Comparison of ENCODE assay signal across 18 cellular contexts in the genomic region with DNA sequence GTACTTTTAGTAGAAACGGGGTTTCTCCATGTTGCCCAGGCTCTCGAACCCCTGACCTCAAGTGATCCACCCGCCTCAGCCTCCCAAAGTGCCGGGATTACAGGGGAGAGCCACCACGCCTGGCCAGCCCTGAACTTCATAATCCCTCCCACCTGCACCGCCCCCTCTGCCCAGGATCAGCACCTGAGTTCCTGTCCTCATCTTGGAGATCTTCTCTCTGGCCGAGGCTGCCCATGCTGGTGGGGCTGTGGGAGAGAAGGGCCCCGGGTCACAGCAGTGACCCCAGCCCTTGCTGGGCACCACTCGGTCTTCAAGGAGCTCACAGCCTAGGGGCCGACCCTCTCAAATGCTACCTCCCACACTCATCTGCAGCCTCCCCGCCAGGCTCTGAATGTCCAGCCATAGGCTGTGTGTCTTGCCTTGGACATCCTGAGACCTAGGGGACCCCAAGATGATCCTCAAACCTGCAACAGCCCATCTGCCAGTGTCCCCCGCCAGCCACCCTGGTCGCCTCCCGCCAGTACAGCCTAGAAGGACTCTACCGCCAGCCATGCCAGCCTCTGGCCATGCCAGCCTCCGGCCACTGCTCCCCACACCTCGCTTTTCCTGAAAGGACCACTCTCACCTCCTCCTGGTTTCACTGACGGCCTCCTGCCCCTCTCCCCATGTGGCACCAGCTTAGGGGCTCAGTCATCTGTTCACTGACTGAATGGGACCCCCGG. TPM values are rescaled to one million over a fixed set of nuclear protein-coding genes. Genes with fewer than 3 reads are reported as not detected.
A peak's percentile ranks its signal among the peaks of the same experiment; 100 is the strongest.
DNase-seq lines count a peak whose midpoint lies in the region; ATAC-seq, FAIRE-seq and TF ChIP-seq lines count a peak whose summit lies in the region.
"Had no signal": no experiment of that assay in that cellular context is flagged by ENCODE, and none has a peak within 500 bp of the region (broad histone marks: within the 10 kb centered on the region; RNA-seq: fewer than 3 reads in every experiment).

No MANE protein-coding gene starts in this region.

- TF ChIP-seq RAD21 in H1 (IDR thresholded peaks at IDR 0.05 in 1 of 2, conservative IDR thresholded peaks at IDR 0.05 in 1 of 2; ENCODE audit: low read depth in 2 of 2, low read length in 2 of 2), result no peak

- WGBS in H1 (ENCODE audit: extremely low coverage in 1 of 2, insufficient coverage in 1 of 2, insufficient read length in 1 of 2, insufficient replicate concordance in 2 of 2, low coverage in 1 of 2, low lambda C conversion rate in 2 of 2, missing lambda C conversion rate in 1 of 2), 2 experiments, result 93% methylated on average over 17 of the region's 19 CpGs; no CpG with 5 or more reads in 1 of the 2 experiments
- WGBS in spleen, 5 donors, result 88 to 94% (median 90%) methylated on average over 19 of the region's 19 CpGs

- H3K9me3 ChIP-seq in H1 (ENCODE audit: insufficient read depth in 2 of 2, low read depth in 1 of 2, low read length in 1 of 2) (no peaks in the 10 kb centered on the region), spleen (no peaks in the 10 kb centered on the region)
- H3K9me3 ChIP-seq: MG63, testis had no signal

- no peak overlapping the region for H3K9ac ChIP-seq in H1 (replicated peaks in 1 of 4; ENCODE audit: extremely low read depth in 1 of 4, low read depth in 3 of 4, low read length in 3 of 4)

- no peak overlapping the region for H2BK120ac ChIP-seq in H1 (replicated peaks; ENCODE audit: low read depth, low read length)

- H3K18ac ChIP-seq in H1 (ENCODE audit: extremely low read depth, low read length), result no peak overlapping the region

- no peak overlapping the region for H3K4me2 ChIP-seq in H1 (ENCODE audit: insufficient read depth in 1 of 2, low read depth in 2 of 2, low read length in 2 of 2)
- H3K4me2 ChIP-seq: hepatocyte had no signal

- no peak overlapping the region for H4K8ac ChIP-seq in H1 (ENCODE audit: extremely low read depth, insufficient read depth, low read length)

- no peak overlapping the region for H3K56ac ChIP-seq in H1 (replicated peaks; ENCODE audit: insufficient read length, low read depth, low read length)

- H2BK5ac ChIP-seq in H1 (ENCODE audit: low read depth, low read length), result no peak overlapping the region

- H4K91ac ChIP-seq in H1 (replicated peaks; ENCODE audit: insufficient read length, low read length), result no peak overlapping the region

- H3K27me3 Mint-ChIP-seq in activated CD8-positive, alpha-beta memory T cell treated with anti-CD3 and anti-CD28 coated beads, Interleukin-2, amount 10 ng/mL, durations not matched to agents 7 days and 5 days, result no peaks in the 10 kb centered on the region

- TF ChIP-seq POLR2A in H1 (IDR thresholded peaks at IDR 0.05; ENCODE audit: control extremely low read depth in 1 of 2, low read depth in 2 of 2, low read length in 2 of 2), result no peak
- TF ChIP-seq POLR2A in spleen (IDR thresholded peaks at IDR 0.05), result no peak

- no peak overlapping the region for H2BK20ac ChIP-seq in H1 (ENCODE audit: low read length)

- no peak for ATAC-seq in activated CD8-positive, alpha-beta memory T cell treated with anti-CD3 and anti-CD28 coated beads, Interleukin-2, amount 10 ng/mL, durations not matched to agents 7 days and 5 days
- no peak for ATAC-seq in HG03565 (IDR thresholded peaks at IDR 0.05; ENCODE audit: unreplicated experiment)
- no peak for ATAC-seq in HG03439 (IDR thresholded peaks at IDR 0.05; ENCODE audit: unreplicated experiment)

- TF ChIP-seq EP300 in H1 (IDR thresholded peaks at IDR 0.05; ENCODE audit: borderline replicate concordance in 1 of 2, low read depth in 2 of 2, low read length in 2 of 2), result no peak

- peaks cover 14% of the 10 kb centered on the region for H3K4me1 Mint-ChIP-seq in activated CD8-positive, alpha-beta memory T cell treated with anti-CD3 and anti-CD28 coated beads, Interleukin-2, amount 10 ng/mL, durations not matched to agents 7 days and 5 days

- H3K36me3 ChIP-seq in H1 (ENCODE audit: control insufficient read depth in 2 of 4, insufficient read depth in 4 of 4, low read length in 3 of 4) (peaks cover 0 to under 1% (median 0%) of the 10 kb centered on the region in 4 experiments; a peak in 1 of 8 replicates), spleen (peaks cover 0 to 20% (median 11%) of the 10 kb centered on the region in 6 donors)
- H3K36me3 ChIP-seq: MG63 had no signal

- H3K27ac ChIP-seq in RWPE1, result peak overlapping the region; percentile 93
- no peak overlapping the region for H3K27ac ChIP-seq in H1 (ENCODE audit: low read depth, low read length)
- peak overlapping the region in 5 of 8 donors; percentile 81 to 93 (median 87) for H3K27ac ChIP-seq in spleen
- H3K27ac ChIP-seq: hepatocyte had no signal

- 0 out of 2 replicates have a peak overlapping the region, but pooled peaks have one; percentile 16 for H2BK15ac ChIP-seq in H1 (ENCODE audit: low read length)

- H3K4me1 ChIP-seq in H1 (replicated peaks in 1 of 4; ENCODE audit: control insufficient read depth in 3 of 4, insufficient read depth in 4 of 4, low read length in 3 of 4) (peaks cover 0 to 2% (median 0%) of the 10 kb centered on the region in 4 experiments; a peak in 3 of 7 replicates), spleen (peaks cover 10 to 46% (median 30%) of the 10 kb centered on the region in 6 donors)

- H2BK12ac ChIP-seq in H1 (ENCODE audit: low read depth, low read length), result no peak overlapping the region

- H3K79me1 ChIP-seq in H1 (ENCODE audit: low read depth, low read length), result no peaks in the 10 kb centered on the region; the same call in 1 of the 2 replicates

- H3K79me2 ChIP-seq in H1 (ENCODE audit: control insufficient read depth in 1 of 2, insufficient read depth in 2 of 2, low read length in 2 of 2), result no peaks in the 10 kb centered on the region
- H3K79me2 ChIP-seq: hepatocyte had no signal

- H3K4me3 Mint-ChIP-seq in activated CD8-positive, alpha-beta memory T cell treated with anti-CD3 and anti-CD28 coated beads, Interleukin-2, amount 10 ng/mL, durations not matched to agents 7 days and 5 days, result no peak overlapping the region

- H3K4me3 ChIP-seq in H1 (ENCODE audit: extremely low read depth in 1 of 4, insufficient read depth in 2 of 4, low read depth in 3 of 4, low read length in 4 of 4), result no peak overlapping the region
- H3K4me3 ChIP-seq in spleen, result no peak overlapping the region
- H3K4me3 ChIP-seq: hepatocyte, MG63, testis had no signal

- H3K23me2 ChIP-seq in H1 (ENCODE audit: low read depth, low read length), result peaks cover 2% of the 10 kb centered on the region

- H2AK5ac ChIP-seq in H1 (ENCODE audit: low read depth, low read length), result peak overlapping the region; percentile 65; the same call in 1 of the 2 replicates

- no peak overlapping the region for H4K5ac ChIP-seq in H1 (ENCODE audit: insufficient read length, low read depth, low read length)

- no peak for FAIRE-seq in H1 (lab: Jason Lieb, UNC)

- peaks cover 0 to 3% (median 0%) of the 10 kb centered on the region in 4 experiments; a peak in 3 of 7 replicates for H3K27me3 ChIP-seq in H1 (replicated peaks in 1 of 4; ENCODE audit: control insufficient read depth in 3 of 4, extremely low read depth in 1 of 4, insufficient read depth in 3 of 4, low read length in 3 of 4)
- no peaks in the 10 kb centered on the region for H3K27me3 ChIP-seq in spleen (replicated peaks in 1 of 7)
- H3K27me3 ChIP-seq: hepatocyte, MG63, testis had no signal

- POLR2A ChIA-PET in RWPE1 (lab: Yijun Ruan, JAX; ENCODE audit: low non-redundant PET), result interaction anchor here (0.5 kb wide), 1 partner anchor 112 kb away, joined by 11 read pairs; no protein-coding TSS in a partner anchor
- POLR2A ChIA-PET in H1 (lab: Charles Lee; ENCODE audit: partially characterized antibody), result interaction anchor here (0.5 to 1.2 kb wide), 3 partner anchors 12 to 27 kb away, joined by 3 to 4 read pairs (median 3); no protein-coding TSS in a partner anchor

- H3K4ac ChIP-seq in H1 (replicated peaks; ENCODE audit: insufficient read length, low read depth, low read length), result no peak overlapping the region

- intact Hi-C loops in spleen (cut with DNase I; ENCODE audit: low total_unique reads), result no loop called here

- H3K27ac Mint-ChIP-seq in activated CD8-positive, alpha-beta memory T cell treated with anti-CD3 and anti-CD28 coated beads, Interleukin-2, amount 10 ng/mL, durations not matched to agents 7 days and 5 days, result peak overlapping the region; percentile 1
- H3K27ac Mint-ChIP-seq: activated T-cell treated with anti-CD3 and anti-CD28 coated beads, Interleukin-2, amount 50 U/mL, for 72 hours had no signal

- H3K9me3 Mint-ChIP-seq in activated CD8-positive, alpha-beta memory T cell treated with anti-CD3 and anti-CD28 coated beads, Interleukin-2, amount 10 ng/mL, durations not matched to agents 7 days and 5 days (ENCODE audit: low read depth), result no peaks in the 10 kb centered on the region
- H3K9me3 Mint-ChIP-seq: activated T-cell treated with anti-CD3 and anti-CD28 coated beads, Interleukin-2, amount 50 U/mL, for 72 hours had no signal

- H3K36me3 Mint-ChIP-seq in activated CD8-positive, alpha-beta memory T cell treated with anti-CD3 and anti-CD28 coated beads, Interleukin-2, amount 10 ng/mL, durations not matched to agents 7 days and 5 days, result peaks cover 2% of the 10 kb centered on the region

- H3K23ac ChIP-seq in H1 (ENCODE audit: insufficient read length), result no peak overlapping the region

- H3K14ac ChIP-seq in H1 (ENCODE audit: insufficient read length), result no peak overlapping the region

- H4K20me1 ChIP-seq in H1 (replicated peaks in 1 of 2; ENCODE audit: control insufficient read depth in 1 of 2, insufficient read depth in 2 of 2, low read length in 2 of 2), result no peaks in the 10 kb centered on the region

- CTCF ChIA-PET in activated CD8-positive, alpha-beta memory T cell treated with anti-CD3 and anti-CD28 coated beads, Interleukin-2, amount 10 ng/mL, durations not matched to agents 7 days and 5 days (lab: Charles Lee), result interaction anchor here (1.1 to 5.0 kb wide), 7 partner anchors 15 to 138 kb away, joined by 3 to 19 read pairs (median 3); no protein-coding TSS in a partner anchor
- CTCF ChIA-PET in RWPE1 (lab: Yijun Ruan, JAX) (interaction anchor here (0.7 to 1.2 kb wide), 3 partner anchors 16 to 264 kb away, joined by 3 to 5 read pairs (median 3); no protein-coding TSS in a partner anchor), H1 (lab: Charles Lee; ENCODE audit: partially characterized antibody) (interaction anchor here (0.7 to 6.2 kb wide), 7 partner anchors 10 to 47 kb away, joined by 3 to 73 read pairs (median 3); no protein-coding TSS in a partner anchor)

- TF ChIP-seq CTCF in RWPE1 (conservative IDR thresholded peaks at IDR 0.05; ENCODE audit: low read depth), result no peak
- TF ChIP-seq CTCF in H1 (IDR thresholded peaks at IDR 0.05; ENCODE audit: control extremely low read depth in 1 of 3, insufficient read depth in 1 of 3, low read depth in 1 of 3, low read length in 3 of 3), result no peak
- TF ChIP-seq CTCF in spleen (IDR thresholded peaks at IDR 0.05 in 8 of 11, conservative IDR thresholded peaks at IDR 0.05 in 3 of 11), result no peak

- no peak overlapping the region for H2AFZ ChIP-seq in H1 (ENCODE audit: low read length)
- H2AFZ ChIP-seq: hepatocyte had no signal

- no peak for DNase-seq in activated CD8-positive, alpha-beta memory T cell treated with anti-CD3 and anti-CD28 coated beads, Interleukin-2, amount 10 ng/mL, durations not matched to agents 7 days and 5 days
- no peak for DNase-seq in activated CD8-positive, alpha-beta memory T cell treated with anti-CD3 and anti-CD28 coated beads, Interleukin-2, amount 50 U/mL, for 48 hours
- DNase-seq in RWPE1 (ENCODE audit: low spot score) (no peak), H1 (ENCODE audit: low read depth in 1 of 2, low spot score in 2 of 2) (no peak), spleen (peak; percentile 81), DMS79 (lab: John Stamatoyannopoulos, UW) (no peak)
- DNase-seq: NCI-H187 treated with DMSO at 0.1 percent for 48 hours, NCI-H510A, testis had no signal

RNA-seq across cellular contexts. Expression of a gene that starts 1.5 kb away (rescaled TPM):
- total RNA-seq in activated CD8-positive, alpha-beta memory T cell treated with anti-CD3 and anti-CD28 coated beads, Interleukin-2, amount 10 ng/mL, durations not matched to agents 7 days and 5 days, result 10 to 100 TPM in 1 of 2 experiments, 1 to 10 TPM in 1; 7.3 to 21.8 TPM
- total RNA-seq in H1 (2021; fragmentation: NEBNext Ultra II Directional; extraction: Animal tissue kit (Norgen Biotek cat#: 25700)), result 2.9 and 4.1 TPM in 2 replicates
- polyA plus RNA-seq in H1 (2011; rRNA removed) (9.3 and 10.0 TPM in 2 replicates), spleen (1 to 10 TPM; 1.9 to 3.9 (median 2.3) TPM)
- 9.1 TPM for polyA plus RNA-seq in H1 (2011; cell fraction: cytosol; rRNA removed)
- polyA plus RNA-seq in H1 (2011; cell fraction: nucleus; rRNA removed), result 19.8 TPM
- 4.2 to 8.7 TPM (median 7.7 TPM) in 4 replicates for polyA plus RNA-seq in H1 (2012, experiment 1 of 2)
- polyA plus RNA-seq in H1 (2012, experiment 2 of 2), result 4.7 TPM
- polyA plus RNA-seq in H1 (2013, experiment 1 of 2), result 5.4 TPM
- 4.9 TPM for polyA plus RNA-seq in H1 (2013, experiment 2 of 2)
- polyA minus RNA-seq in H1 (2011; rRNA and poly(A)+ RNA removed), result 4.7 and 7.9 TPM in 2 replicates
- 5.4 TPM for polyA minus RNA-seq in H1 (2011; cell fraction: cytosol; rRNA and poly(A)+ RNA removed)
- polyA minus RNA-seq in H1 (2011; cell fraction: nucleus; rRNA and poly(A)+ RNA removed), result 5.2 TPM
- 10 to 100 TPM in 1 of 7 donors, 1 to 10 TPM in 6; 5.4 to 10.1 (median 7.3) TPM for total RNA-seq in spleen

RNA-seq across cellular contexts. Expression of a gene that starts 37.7 kb away (rescaled TPM):
- 10 to 100 TPM; 58.4 to 68.4 TPM for total RNA-seq in activated CD8-positive, alpha-beta memory T cell treated with anti-CD3 and anti-CD28 coated beads, Interleukin-2, amount 10 ng/mL, durations not matched to agents 7 days and 5 days
- total RNA-seq in H1 (2021; fragmentation: NEBNext Ultra II Directional; extraction: Animal tissue kit (Norgen Biotek cat#: 25700)), result 42.4 and 44.3 TPM in 2 replicates
- 44.3 and 69.6 TPM in 2 replicates for polyA plus RNA-seq in H1 (2011; rRNA removed)
- 21.3 TPM for polyA plus RNA-seq in H1 (2011; cell fraction: cytosol; rRNA removed)
- polyA plus RNA-seq in H1 (2011; cell fraction: nucleus; rRNA removed), result 69.2 TPM
- polyA plus RNA-seq in H1 (2012, experiment 1 of 2), result 35.1 to 44.9 TPM (median 43.7 TPM) in 4 replicates
- polyA plus RNA-seq in H1 (2012, experiment 2 of 2), result 33.4 TPM
- 22.8 TPM for polyA plus RNA-seq in H1 (2013, experiment 1 of 2)
- polyA plus RNA-seq in H1 (2013, experiment 2 of 2), result 21.3 TPM
- polyA minus RNA-seq in H1 (2011; rRNA and poly(A)+ RNA removed), result 18.8 and 19.5 TPM in 2 replicates
- 24.8 TPM for polyA minus RNA-seq in H1 (2011; cell fraction: cytosol; rRNA and poly(A)+ RNA removed)
- polyA minus RNA-seq in H1 (2011; cell fraction: nucleus; rRNA and poly(A)+ RNA removed), result 20.1 TPM
- 10 to 100 TPM; 35.7 to 88.1 (median 59.2) TPM for total RNA-seq in spleen
- polyA plus RNA-seq in spleen, result 10 to 100 TPM; 13.4 to 52.3 (median 27.4) TPM

RNA-seq across cellular contexts. Expression of a gene that starts 52.8 kb away (rescaled TPM):
- total RNA-seq in activated CD8-positive, alpha-beta memory T cell treated with anti-CD3 and anti-CD28 coated beads, Interleukin-2, amount 10 ng/mL, durations not matched to agents 7 days and 5 days, result 10 to 100 TPM; 22.6 to 28.1 TPM
- 45.9 and 53.2 TPM in 2 replicates for total RNA-seq in H1 (2021; fragmentation: NEBNext Ultra II Directional; extraction: Animal tissue kit (Norgen Biotek cat#: 25700))
- polyA plus RNA-seq in H1 (2011; rRNA removed) (14.3 and 44.7 TPM in 2 replicates), spleen (10 to 100 TPM in 1 of 3 donors, 1 to 10 TPM in 2; 7.1 to 19.5 (median 8.1) TPM)
- 15.0 TPM for polyA plus RNA-seq in H1 (2011; cell fraction: cytosol; rRNA removed)
- 29.0 TPM for polyA plus RNA-seq in H1 (2011; cell fraction: nucleus; rRNA removed)
- 15.6 to 26.7 TPM (median 23.8 TPM) in 4 replicates for polyA plus RNA-seq in H1 (2012, experiment 1 of 2)
- 21.5 TPM for polyA plus RNA-seq in H1 (2012, experiment 2 of 2)
- 27.2 TPM for polyA plus RNA-seq in H1 (2013, experiment 1 of 2)
- polyA plus RNA-seq in H1 (2013, experiment 2 of 2), result 28.5 TPM
- 1.1 and 2.2 TPM in 2 replicates for polyA minus RNA-seq in H1 (2011; rRNA and poly(A)+ RNA removed)
- polyA minus RNA-seq in H1 (2011; cell fraction: cytosol; rRNA and poly(A)+ RNA removed), result 32.1 TPM
- polyA minus RNA-seq in H1 (2011; cell fraction: nucleus; rRNA and poly(A)+ RNA removed), result 10.4 TPM
- total RNA-seq in spleen, result 10 to 100 TPM; 12.9 to 39.0 (median 29.5) TPM

RNA-seq across cellular contexts. Expression of a gene that starts 57.3 kb away (rescaled TPM):
- total RNA-seq in activated CD8-positive, alpha-beta memory T cell treated with anti-CD3 and anti-CD28 coated beads, Interleukin-2, amount 10 ng/mL, durations not matched to agents 7 days and 5 days, result not detected
- not detected in 2 replicates for total RNA-seq in H1 (2021; fragmentation: NEBNext Ultra II Directional; extraction: Animal tissue kit (Norgen Biotek cat#: 25700))
- polyA plus RNA-seq in H1 (2011; rRNA removed) (not detected in 2 replicates), spleen (not detected)
- polyA plus RNA-seq in H1 (2011; cell fraction: cytosol; rRNA removed), result not detected
- polyA plus RNA-seq in H1 (2011; cell fraction: nucleus; rRNA removed), result not detected
- polyA plus RNA-seq in H1 (2012, experiment 1 of 2), result 0.04 TPM in 1 of 4 replicates, not detected in the others
- polyA plus RNA-seq in H1 (2012, experiment 2 of 2), result 0.01 TPM
- polyA plus RNA-seq in H1 (2013, experiment 1 of 2), result not detected
- polyA plus RNA-seq in H1 (2013, experiment 2 of 2), result not detected
- not detected in 2 replicates for polyA minus RNA-seq in H1 (2011; rRNA and poly(A)+ RNA removed)
- polyA minus RNA-seq in H1 (2011; cell fraction: cytosol; rRNA and poly(A)+ RNA removed), result not detected
- polyA minus RNA-seq in H1 (2011; cell fraction: nucleus; rRNA and poly(A)+ RNA removed), result not detected
- not detected for total RNA-seq in spleen
- total RNA-seq: activated T-cell treated with anti-CD3 and anti-CD28 coated beads, Interleukin-2, amount 50 U/mL, for 72 hours; aorta; dermis blood vessel endothelial cell; esophagus mucosa; HT-29 had no signal
